In genomic region chr9:69570091-69570451, GRCh38 we compare ENCODE assay signal across 21 cellular contexts.
"Had no signal": no experiment of that assay in that cellular context is flagged by ENCODE, and none has a peak within 500 bp of the region (broad histone marks: within the 10 kb centered on the region; RNA-seq: fewer than 3 reads in every experiment).

No MANE protein-coding gene starts in this region.

- H3K4me2 ChIP-seq: hepatocyte had no signal

- H3K9me3 ChIP-seq: left lung, tibial nerve, uterus had no signal

- H3K27ac ChIP-seq: dorsolateral prefrontal cortex, hepatocyte, left lung, parathyroid adenoma, tibial nerve, uterus had no signal

- ATAC-seq: activated CD8-positive, alpha-beta T cell treated with anti-CD3 and anti-CD28 coated beads, Interleukin-2, amount 10 ng/mL, durations not matched to agents 7 days and 5 days; stimulated activated naive B cell treated with anti-CD40 and anti-IgM and Interleukin-4, amounts not matched to agents 10 μg/mL and 1 μg/mL and 100 μg/mL, for 72 hours had no signal

- H3K4me3 ChIP-seq: dorsolateral prefrontal cortex, hepatocyte, left lung, tibial nerve, uterus had no signal

- H3K4me1 ChIP-seq: left lung, parathyroid adenoma, uterus had no signal

- H3K4me1 Mint-ChIP-seq: activated B cell treated with CpG ODN at 0.5 μM for 24 hours; endodermal cell; stimulated activated naive B cell treated with anti-CD40 and anti-IgM and Interleukin-4, amounts not matched to agents 10 μg/mL and 1 μg/mL and 100 μg/mL, for 72 hours had no signal

- H3K79me2 ChIP-seq: hepatocyte, parathyroid adenoma had no signal

- H3K36me3 Mint-ChIP-seq: activated naive CD8-positive, alpha-beta T cell; stimulated activated naive B cell treated with anti-CD40 and anti-IgM and Interleukin-4, amounts not matched to agents 10 μg/mL and 1 μg/mL and 100 μg/mL, for 72 hours had no signal

- H3K9ac ChIP-seq: parathyroid adenoma had no signal

- H3K4me3 Mint-ChIP-seq: activated B cell treated with CpG ODN at 0.5 μM for 24 hours; activated CD8-positive, alpha-beta T cell treated with anti-CD3 and anti-CD28 coated beads, Interleukin-2, amount 10 ng/mL, durations not matched to agents 7 days and 5 days; activated naive CD8-positive, alpha-beta T cell; endodermal cell; stimulated activated naive B cell treated with anti-CD40 and anti-IgM and Interleukin-4, amounts not matched to agents 10 μg/mL and 1 μg/mL and 100 μg/mL, for 72 hours; T-helper 2 cell treated with Interferon-gamma antibody and Interleukin-4, amounts not matched to agents 5 μg/mL and 100 μg/mL, for 36 hours had no signal

- H3K27me3 ChIP-seq: dorsolateral prefrontal cortex, hepatocyte, left lung, tibial nerve, uterus had no signal

- H3K36me3 ChIP-seq: left lung, tibial nerve, uterus had no signal

- H3K27ac Mint-ChIP-seq: activated B cell treated with CpG ODN at 0.5 μM for 24 hours; activated CD8-positive, alpha-beta T cell treated with anti-CD3 and anti-CD28 coated beads, Interleukin-2, amount 10 ng/mL, durations not matched to agents 7 days and 5 days; activated naive CD8-positive, alpha-beta T cell; endodermal cell; stimulated activated naive B cell treated with anti-CD40 and anti-IgM and Interleukin-4, amounts not matched to agents 10 μg/mL and 1 μg/mL and 100 μg/mL, for 72 hours; T-helper 2 cell treated with Interferon-gamma antibody and Interleukin-4, amounts not matched to agents 5 μg/mL and 100 μg/mL, for 36 hours had no signal

- H3K9me3 Mint-ChIP-seq: activated B cell treated with CpG ODN at 0.5 μM for 24 hours; endodermal cell; stimulated activated naive B cell treated with anti-CD40 and anti-IgM and Interleukin-4, amounts not matched to agents 10 μg/mL and 1 μg/mL and 100 μg/mL, for 72 hours; T-helper 2 cell treated with Interferon-gamma antibody and Interleukin-4, amounts not matched to agents 5 μg/mL and 100 μg/mL, for 36 hours had no signal

- H2AFZ ChIP-seq: hepatocyte, parathyroid adenoma had no signal

- DNase-seq: activated B cell treated with CpG ODN at 0.5 μM for 24 hours; activated CD4-positive, alpha-beta T cell treated with anti-CD3 and anti-CD28 coated beads for 48 hours; activated CD8-positive, alpha-beta memory T cell treated with anti-CD3 and anti-CD28 coated beads, Interleukin-2, amount 50 U/mL, for 4 hours; activated CD8-positive, alpha-beta T cell treated with anti-CD3 and anti-CD28 coated beads, Interleukin-2, amount 10 ng/mL, durations not matched to agents 7 days and 5 days; activated effector memory CD4-positive, alpha-beta T cell treated with anti-CD3 and anti-CD28 coated beads, Interleukin-2, amount 50 U/mL, for 16 hours; activated T-cell treated with anti-CD3 and anti-CD28 coated beads, Interleukin-2, amount 50 U/mL, for 48 hours; anterior cingulate cortex; dorsolateral prefrontal cortex; endodermal cell; islet precursor cell; left lung; mesendoderm; stimulated activated CD4-positive, alpha-beta T cell treated with anti-CD3 and anti-CD28 coated beads, Interleukin-15, amount 100 ng/mL, for 24 hours; stimulated activated CD4-positive, alpha-beta T cell treated with anti-CD3 and anti-CD28 coated beads, Interleukin-4, amount 100 ng/mL, for 1 hour; stimulated activated naive B cell treated with anti-CD40 and anti-IgM and Interleukin-4, amounts not matched to agents 10 μg/mL and 1 μg/mL and 100 μg/mL, for 72 hours; uterus had no signal
